10 cellular contexts compared by ENCODE assay signal in the genomic region with DNA sequence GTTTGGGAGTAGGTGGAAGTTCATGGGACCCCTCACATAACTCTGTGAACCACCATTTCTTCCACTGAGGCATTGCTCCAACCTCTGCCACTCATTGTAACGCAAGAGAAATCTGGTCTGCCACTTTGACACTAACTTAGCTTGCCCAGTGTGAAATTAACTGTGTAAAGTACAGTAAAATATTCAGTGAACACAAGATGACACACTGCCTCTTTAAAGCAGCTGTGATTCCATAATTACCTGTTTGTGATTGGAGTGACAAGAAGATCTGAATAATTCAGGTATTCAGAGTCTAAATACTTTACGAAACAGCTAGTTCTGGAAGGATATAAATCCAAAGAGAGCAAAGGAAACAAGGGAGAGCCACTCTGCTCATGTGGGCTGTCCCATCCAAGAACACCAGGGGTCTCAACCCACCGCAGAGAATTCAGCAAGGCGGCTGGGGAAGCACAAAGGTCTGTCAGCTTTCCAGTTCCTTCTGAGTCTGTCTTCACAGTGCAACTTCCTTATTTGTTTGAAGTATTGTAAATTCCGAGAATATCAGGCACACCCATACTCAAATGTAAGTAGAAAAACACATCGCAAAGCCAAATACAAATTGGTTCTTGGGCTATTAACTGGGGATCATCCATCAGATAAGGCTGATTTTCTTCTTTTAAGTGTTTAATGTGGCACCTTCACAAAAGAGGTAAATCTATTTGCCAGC.
DNase-seq lines count a peak whose midpoint lies in the region; ATAC-seq and TF ChIP-seq lines count a peak whose summit lies in the region.
"Had no signal": no experiment of that assay in that cellular context is flagged by ENCODE, and none has a peak within 500 bp of the region (broad histone marks: within the 10 kb centered on the region; RNA-seq: fewer than 3 reads in every experiment).

No MANE protein-coding gene starts in this region.

- no peaks in the 10 kb centered on the region for H3K27me3 ChIP-seq in suprapubic skin

- no peaks in the 10 kb centered on the region for H3K9me3 Mint-ChIP-seq in activated CD4-positive, alpha-beta T cell treated with anti-CD3 and anti-CD28 coated beads, Interleukin-2, amount 10 ng/mL, durations not matched to agents 24 days and 14 days
- no peaks in the 10 kb centered on the region for H3K9me3 Mint-ChIP-seq in activated naive CD8-positive, alpha-beta T cell treated with anti-CD3 and anti-CD28 coated beads, Interleukin-2, amount 50 U/mL, for 24 hours
- H3K9me3 Mint-ChIP-seq in effector memory CD8-positive, alpha-beta T cell = no peaks in the 10 kb centered on the region

- peak overlapping the region; percentile 59 for H3K4me3 Mint-ChIP-seq in activated CD4-positive, alpha-beta T cell treated with anti-CD3 and anti-CD28 coated beads, Interleukin-2, amount 10 ng/mL, durations not matched to agents 24 days and 14 days
- H3K4me3 Mint-ChIP-seq in activated naive CD8-positive, alpha-beta T cell treated with anti-CD3 and anti-CD28 coated beads, Interleukin-2, amount 50 U/mL, for 24 hours = no peak overlapping the region
- H3K4me3 Mint-ChIP-seq in effector memory CD8-positive, alpha-beta T cell = no peak overlapping the region

- H3K4me1 Mint-ChIP-seq in activated CD4-positive, alpha-beta T cell treated with anti-CD3 and anti-CD28 coated beads, Interleukin-2, amount 10 ng/mL, durations not matched to agents 24 days and 14 days = peaks cover 31% of the 10 kb centered on the region
- peaks cover 34% of the 10 kb centered on the region for H3K4me1 Mint-ChIP-seq in activated naive CD8-positive, alpha-beta T cell treated with anti-CD3 and anti-CD28 coated beads, Interleukin-2, amount 50 U/mL, for 24 hours
- H3K4me1 Mint-ChIP-seq in effector memory CD8-positive, alpha-beta T cell (ENCODE audit: low read depth in 2 of 2) = peaks cover 0 to 6% of the 10 kb centered on the region in 2 donors

- no peaks in the 10 kb centered on the region for H3K9me3 ChIP-seq in suprapubic skin

- no peak overlapping the region for H3K4me3 ChIP-seq in suprapubic skin

- H3K27ac ChIP-seq in suprapubic skin = peak overlapping the region; percentile 76

- H3K36me3 Mint-ChIP-seq in activated CD4-positive, alpha-beta T cell treated with anti-CD3 and anti-CD28 coated beads, Interleukin-2, amount 10 ng/mL, durations not matched to agents 24 days and 14 days (ENCODE audit: low read depth) = no peaks in the 10 kb centered on the region
- H3K36me3 Mint-ChIP-seq in activated naive CD8-positive, alpha-beta T cell treated with anti-CD3 and anti-CD28 coated beads, Interleukin-2, amount 50 U/mL, for 24 hours (ENCODE audit: low read depth) = no peaks in the 10 kb centered on the region
- no peaks in the 10 kb centered on the region for H3K36me3 Mint-ChIP-seq in effector memory CD8-positive, alpha-beta T cell (ENCODE audit: insufficient read depth)

- no peak for TF ChIP-seq EP300 in suprapubic skin (IDR thresholded peaks at IDR 0.05)

- no peaks in the 10 kb centered on the region for H3K27me3 Mint-ChIP-seq in activated CD4-positive, alpha-beta T cell treated with anti-CD3 and anti-CD28 coated beads, Interleukin-2, amount 10 ng/mL, durations not matched to agents 24 days and 14 days
- no peaks in the 10 kb centered on the region for H3K27me3 Mint-ChIP-seq in activated naive CD8-positive, alpha-beta T cell treated with anti-CD3 and anti-CD28 coated beads, Interleukin-2, amount 50 U/mL, for 24 hours
- H3K27me3 Mint-ChIP-seq in effector memory CD8-positive, alpha-beta T cell = no peaks in the 10 kb centered on the region

- H3K27ac Mint-ChIP-seq in activated CD4-positive, alpha-beta T cell treated with anti-CD3 and anti-CD28 coated beads, Interleukin-2, amount 10 ng/mL, durations not matched to agents 24 days and 14 days = peak overlapping the region; percentile 54
- no peak overlapping the region for H3K27ac Mint-ChIP-seq in activated naive CD8-positive, alpha-beta T cell treated with anti-CD3 and anti-CD28 coated beads, Interleukin-2, amount 50 U/mL, for 24 hours
- H3K27ac Mint-ChIP-seq in effector memory CD8-positive, alpha-beta T cell = no peak overlapping the region

- TF ChIP-seq CTCF in suprapubic skin (IDR thresholded peaks at IDR 0.05) = no peak

- no peak for ATAC-seq in activated naive CD8-positive, alpha-beta T cell treated with anti-CD3 and anti-CD28 coated beads, Interleukin-2, amount 50 U/mL, for 24 hours
- no peak for ATAC-seq in GM21447 (IDR thresholded peaks at IDR 0.05; ENCODE audit: unreplicated experiment)
- no peak for ATAC-seq in effector memory CD8-positive, alpha-beta T cell (replicated peaks)

- TF ChIP-seq POLR2A in suprapubic skin (IDR thresholded peaks at IDR 0.05) = no peak

- intact Hi-C loops in activated CD4-positive, alpha-beta T cell treated with anti-CD3 and anti-CD28 coated beads, Interleukin-2, amount 10 ng/mL, durations not matched to agents 24 days and 14 days (cut with micrococcal nuclease) = no loop called here

- no peaks in the 10 kb centered on the region for H3K36me3 ChIP-seq in suprapubic skin

- peaks cover 50% of the 10 kb centered on the region for H3K4me1 ChIP-seq in suprapubic skin

- peak; percentile 70 for DNase-seq in activated CD4-positive, alpha-beta T cell treated with anti-CD3 and anti-CD28 coated beads, Interleukin-2, amount 10 ng/mL, durations not matched to agents 24 days and 14 days
- DNase-seq in activated CD4-positive, alpha-beta T cell treated with anti-CD3 and anti-CD28 coated beads for 1 hour = no peak
- DNase-seq in activated naive CD8-positive, alpha-beta T cell treated with anti-CD3 and anti-CD28 coated beads, Interleukin-2, amount 50 U/mL, for 24 hours = peak; percentile 6
- DNase-seq in iris pigment epithelial cell (ENCODE audit: low read depth) (peak; percentile 49), suprapubic skin (ENCODE audit: low spot score in 2 of 2) (no peak), NCI-H1105 treated with DMSO at 0.1 percent for 48 hours (lab: John Stamatoyannopoulos, UW) (no peak)
- no peak for DNase-seq in effector memory CD8-positive, alpha-beta T cell
- DNase-seq: activated naive CD4-positive, alpha-beta T cell treated with Interleukin-2 at 50 U/mL for 16 hours; NCI-H2171 had no signal

- WGBS in suprapubic skin = 29% methylated on average over 6 of the region's 6 CpGs

Comparison
In these comparisons a context has a peak if more than half of its experiments do, and no peak if none do; other contexts are left out.
1. DNase-seq: peak in activated CD4-positive, alpha-beta T cell treated with anti-CD3 and anti-CD28 coated beads, Interleukin-2, amount 10 ng/mL, durations not matched to agents 24 days and 14 days (single experiment), activated naive CD8-positive, alpha-beta T cell treated with anti-CD3 and anti-CD28 coated beads, Interleukin-2, amount 50 U/mL, for 24 hours (single experiment) and iris pigment epithelial cell (single experiment); none in activated CD4-positive, alpha-beta T cell treated with anti-CD3 and anti-CD28 coated beads for 1 hour (single experiment), suprapubic skin (0 of 2), NCI-H1105 treated with DMSO at 0.1 percent for 48 hours (single experiment) and effector memory CD8-positive, alpha-beta T cell (0 of 3).